ENCODE assay signal across 1 cellular context in the genomic region with DNA sequence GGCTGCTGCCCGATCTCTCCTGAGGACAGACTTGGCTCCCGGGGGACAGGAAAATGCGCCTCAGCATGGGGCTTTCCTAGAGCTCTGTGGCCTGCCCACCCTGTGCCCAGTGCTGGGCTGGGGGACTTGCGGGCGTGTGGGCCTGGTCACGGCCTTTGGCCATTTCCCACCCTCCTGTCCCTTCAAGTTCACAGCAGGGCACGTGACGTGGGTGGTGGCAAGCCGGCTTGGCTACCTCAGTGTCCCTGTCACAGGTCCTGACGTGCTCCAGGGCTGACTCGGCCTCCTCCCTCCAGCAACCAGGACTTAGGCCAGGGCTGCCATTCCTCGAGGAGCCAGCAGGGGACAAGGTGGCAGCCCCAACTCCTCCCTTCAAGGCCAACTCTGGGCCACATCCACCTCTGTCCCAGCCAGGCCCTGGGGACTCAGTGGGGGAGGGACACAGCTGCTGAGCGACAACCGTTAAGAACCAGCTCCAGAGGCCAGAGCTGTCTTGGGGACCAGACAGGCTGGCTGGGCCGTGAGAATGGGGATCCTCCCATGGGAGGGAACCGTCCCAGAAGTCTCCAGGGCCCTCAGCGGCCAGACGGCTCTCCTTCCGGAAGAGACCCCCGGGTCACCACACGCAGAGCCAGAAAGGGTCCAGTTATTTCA.
A peak's percentile ranks its signal among the peaks of the same experiment; 100 is the strongest.
TF ChIP-seq lines count a peak whose summit lies in the region.

No MANE protein-coding gene starts in this region.

TF ChIP-seq in HepG2, 621 proteins besides CTCF, POLR2A, EP300 and RAD21 (continued from another document and continues in another):
- TF ChIP-seq, protein P1, sequence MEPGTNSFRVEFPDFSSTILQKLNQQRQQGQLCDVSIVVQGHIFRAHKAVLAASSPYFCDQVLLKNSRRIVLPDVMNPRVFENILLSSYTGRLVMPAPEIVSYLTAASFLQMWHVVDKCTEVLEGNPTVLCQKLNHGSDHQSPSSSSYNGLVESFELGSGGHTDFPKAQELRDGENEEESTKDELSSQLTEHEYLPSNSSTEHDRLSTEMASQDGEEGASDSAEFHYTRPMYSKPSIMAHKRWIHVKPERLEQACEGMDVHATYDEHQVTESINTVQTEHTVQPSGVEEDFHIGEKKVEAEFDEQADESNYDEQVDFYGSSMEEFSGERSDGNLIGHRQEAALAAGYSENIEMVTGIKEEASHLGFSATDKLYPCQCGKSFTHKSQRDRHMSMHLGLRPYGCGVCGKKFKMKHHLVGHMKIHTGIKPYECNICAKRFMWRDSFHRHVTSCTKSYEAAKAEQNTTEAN (CRISPR knock-in tag; conservative IDR thresholded peaks at IDR 0.05) = 0 out of 2 replicates have a peak, but pooled peaks have one; percentile 21
- TF ChIP-seq ZNF776 (CRISPR knock-in tag; IDR thresholded peaks at IDR 0.05) = no peak
- TF ChIP-seq ZNF451 (CRISPR knock-in tag; IDR thresholded peaks at IDR 0.05) = peak; percentile 8; the same call in 1 of the 2 replicates
- TF ChIP-seq HOXA9 (CRISPR knock-in tag; IDR thresholded peaks at IDR 0.05; ENCODE audit: borderline replicate concordance) = no peak
- no peak for TF ChIP-seq TRIM24 (CRISPR knock-in tag; IDR thresholded peaks at IDR 0.05)
- no peak for TF ChIP-seq TCF7L2 (IDR thresholded peaks at IDR 0.05; ENCODE audit: low read depth, low read length)
- TF ChIP-seq ZNF615 (CRISPR knock-in tag; IDR thresholded peaks at IDR 0.05; ENCODE audit: borderline replicate concordance) = no peak
- no peak for TF ChIP-seq CHD2 (IDR thresholded peaks at IDR 0.05; ENCODE audit: low read depth, low read length)
- peak; percentile 45; the same call in 1 of the 2 replicates for TF ChIP-seq ZNF768 (CRISPR knock-in tag; IDR thresholded peaks at IDR 0.05)
- no peak for TF ChIP-seq ZNF83 (CRISPR knock-in tag; IDR thresholded peaks at IDR 0.05; ENCODE audit: borderline replicate concordance)
- peak in 1 of 2 experiments; percentile 33; a peak in 1 of 4 replicates for TF ChIP-seq KLF16 (CRISPR knock-in tag; IDR thresholded peaks at IDR 0.05)
- TF ChIP-seq ZNF607 (CRISPR knock-in tag; IDR thresholded peaks at IDR 0.05; ENCODE audit: borderline replicate concordance) = peak; percentile 27
- no peak; the same call in 1 of the 2 replicates for TF ChIP-seq NFYC (CRISPR knock-in tag; IDR thresholded peaks at IDR 0.05)
- peak; percentile 69; the same call in 1 of the 2 replicates for TF ChIP-seq KLF6 (CRISPR knock-in tag; IDR thresholded peaks at IDR 0.05)
- TF ChIP-seq, protein P2, sequence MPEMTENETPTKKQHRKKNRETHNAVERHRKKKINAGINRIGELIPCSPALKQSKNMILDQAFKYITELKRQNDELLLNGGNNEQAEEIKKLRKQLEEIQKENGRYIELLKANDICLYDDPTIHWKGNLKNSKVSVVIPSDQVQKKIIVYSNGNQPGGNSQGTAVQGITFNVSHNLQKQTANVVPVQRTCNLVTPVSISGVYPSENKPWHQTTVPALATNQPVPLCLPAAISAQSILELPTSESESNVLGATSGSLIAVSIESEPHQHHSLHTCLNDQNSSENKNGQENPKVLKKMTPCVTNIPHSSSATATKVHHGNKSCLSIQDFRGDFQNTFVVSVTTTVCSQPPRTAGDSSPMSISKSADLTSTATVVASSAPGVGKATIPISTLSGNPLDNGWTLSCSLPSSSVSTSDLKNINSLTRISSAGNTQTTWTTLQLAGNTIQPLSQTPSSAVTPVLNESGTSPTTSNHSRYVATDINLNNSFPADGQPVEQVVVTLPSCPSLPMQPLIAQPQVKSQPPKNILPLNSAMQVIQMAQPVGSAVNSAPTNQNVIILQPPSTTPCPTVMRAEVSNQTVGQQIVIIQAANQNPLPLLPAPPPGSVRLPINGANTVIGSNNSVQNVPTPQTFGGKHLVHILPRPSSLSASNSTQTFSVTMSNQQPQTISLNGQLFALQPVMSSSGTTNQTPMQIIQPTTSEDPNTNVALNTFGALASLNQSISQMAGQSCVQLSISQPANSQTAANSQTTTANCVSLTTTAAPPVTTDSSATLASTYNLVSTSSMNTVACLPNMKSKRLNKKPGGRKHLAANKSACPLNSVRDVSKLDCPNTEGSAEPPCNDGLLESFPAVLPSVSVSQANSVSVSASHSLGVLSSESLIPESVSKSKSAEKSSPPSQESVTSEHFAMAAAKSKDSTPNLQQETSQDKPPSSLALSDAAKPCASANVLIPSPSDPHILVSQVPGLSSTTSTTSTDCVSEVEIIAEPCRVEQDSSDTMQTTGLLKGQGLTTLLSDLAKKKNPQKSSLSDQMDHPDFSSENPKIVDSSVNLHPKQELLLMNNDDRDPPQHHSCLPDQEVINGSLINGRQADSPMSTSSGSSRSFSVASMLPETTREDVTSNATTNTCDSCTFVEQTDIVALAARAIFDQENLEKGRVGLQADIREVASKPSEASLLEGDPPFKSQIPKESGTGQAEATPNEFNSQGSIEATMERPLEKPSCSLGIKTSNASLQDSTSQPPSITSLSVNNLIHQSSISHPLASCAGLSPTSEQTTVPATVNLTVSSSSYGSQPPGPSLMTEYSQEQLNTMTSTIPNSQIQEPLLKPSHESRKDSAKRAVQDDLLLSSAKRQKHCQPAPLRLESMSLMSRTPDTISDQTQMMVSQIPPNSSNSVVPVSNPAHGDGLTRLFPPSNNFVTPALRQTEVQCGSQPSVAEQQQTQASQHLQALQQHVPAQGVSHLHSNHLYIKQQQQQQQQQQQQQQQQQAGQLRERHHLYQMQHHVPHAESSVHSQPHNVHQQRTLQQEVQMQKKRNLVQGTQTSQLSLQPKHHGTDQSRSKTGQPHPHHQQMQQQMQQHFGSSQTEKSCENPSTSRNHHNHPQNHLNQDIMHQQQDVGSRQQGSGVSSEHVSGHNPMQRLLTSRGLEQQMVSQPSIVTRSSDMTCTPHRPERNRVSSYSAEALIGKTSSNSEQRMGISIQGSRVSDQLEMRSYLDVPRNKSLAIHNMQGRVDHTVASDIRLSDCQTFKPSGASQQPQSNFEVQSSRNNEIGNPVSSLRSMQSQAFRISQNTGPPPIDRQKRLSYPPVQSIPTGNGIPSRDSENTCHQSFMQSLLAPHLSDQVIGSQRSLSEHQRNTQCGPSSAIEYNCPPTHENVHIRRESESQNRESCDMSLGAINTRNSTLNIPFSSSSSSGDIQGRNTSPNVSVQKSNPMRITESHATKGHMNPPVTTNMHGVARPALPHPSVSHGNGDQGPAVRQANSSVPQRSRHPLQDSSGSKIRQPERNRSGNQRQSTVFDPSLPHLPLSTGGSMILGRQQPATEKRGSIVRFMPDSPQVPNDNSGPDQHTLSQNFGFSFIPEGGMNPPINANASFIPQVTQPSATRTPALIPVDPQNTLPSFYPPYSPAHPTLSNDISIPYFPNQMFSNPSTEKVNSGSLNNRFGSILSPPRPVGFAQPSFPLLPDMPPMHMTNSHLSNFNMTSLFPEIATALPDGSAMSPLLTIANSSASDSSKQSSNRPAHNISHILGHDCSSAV (CRISPR knock-in tag; IDR thresholded peaks at IDR 0.05; ENCODE audit: borderline replicate concordance) = no peak
- no peak for TF ChIP-seq ZNF7 (CRISPR knock-in tag; IDR thresholded peaks at IDR 0.05)
- TF ChIP-seq, protein P3, sequence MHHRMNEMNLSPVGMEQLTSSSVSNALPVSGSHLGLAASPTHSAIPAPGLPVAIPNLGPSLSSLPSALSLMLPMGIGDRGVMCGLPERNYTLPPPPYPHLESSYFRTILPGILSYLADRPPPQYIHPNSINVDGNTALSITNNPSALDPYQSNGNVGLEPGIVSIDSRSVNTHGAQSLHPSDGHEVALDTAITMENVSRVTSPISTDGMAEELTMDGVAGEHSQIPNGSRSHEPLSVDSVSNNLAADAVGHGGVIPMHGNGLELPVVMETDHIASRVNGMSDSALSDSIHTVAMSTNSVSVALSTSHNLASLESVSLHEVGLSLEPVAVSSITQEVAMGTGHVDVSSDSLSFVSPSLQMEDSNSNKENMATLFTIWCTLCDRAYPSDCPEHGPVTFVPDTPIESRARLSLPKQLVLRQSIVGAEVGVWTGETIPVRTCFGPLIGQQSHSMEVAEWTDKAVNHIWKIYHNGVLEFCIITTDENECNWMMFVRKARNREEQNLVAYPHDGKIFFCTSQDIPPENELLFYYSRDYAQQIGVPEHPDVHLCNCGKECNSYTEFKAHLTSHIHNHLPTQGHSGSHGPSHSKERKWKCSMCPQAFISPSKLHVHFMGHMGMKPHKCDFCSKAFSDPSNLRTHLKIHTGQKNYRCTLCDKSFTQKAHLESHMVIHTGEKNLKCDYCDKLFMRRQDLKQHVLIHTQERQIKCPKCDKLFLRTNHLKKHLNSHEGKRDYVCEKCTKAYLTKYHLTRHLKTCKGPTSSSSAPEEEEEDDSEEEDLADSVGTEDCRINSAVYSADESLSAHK (CRISPR knock-in tag; IDR thresholded peaks at IDR 0.05; ENCODE audit: borderline replicate concordance) = no peak
- TF ChIP-seq NBN (conservative IDR thresholded peaks at IDR 0.05) = no peak
- TF ChIP-seq, protein P4, sequence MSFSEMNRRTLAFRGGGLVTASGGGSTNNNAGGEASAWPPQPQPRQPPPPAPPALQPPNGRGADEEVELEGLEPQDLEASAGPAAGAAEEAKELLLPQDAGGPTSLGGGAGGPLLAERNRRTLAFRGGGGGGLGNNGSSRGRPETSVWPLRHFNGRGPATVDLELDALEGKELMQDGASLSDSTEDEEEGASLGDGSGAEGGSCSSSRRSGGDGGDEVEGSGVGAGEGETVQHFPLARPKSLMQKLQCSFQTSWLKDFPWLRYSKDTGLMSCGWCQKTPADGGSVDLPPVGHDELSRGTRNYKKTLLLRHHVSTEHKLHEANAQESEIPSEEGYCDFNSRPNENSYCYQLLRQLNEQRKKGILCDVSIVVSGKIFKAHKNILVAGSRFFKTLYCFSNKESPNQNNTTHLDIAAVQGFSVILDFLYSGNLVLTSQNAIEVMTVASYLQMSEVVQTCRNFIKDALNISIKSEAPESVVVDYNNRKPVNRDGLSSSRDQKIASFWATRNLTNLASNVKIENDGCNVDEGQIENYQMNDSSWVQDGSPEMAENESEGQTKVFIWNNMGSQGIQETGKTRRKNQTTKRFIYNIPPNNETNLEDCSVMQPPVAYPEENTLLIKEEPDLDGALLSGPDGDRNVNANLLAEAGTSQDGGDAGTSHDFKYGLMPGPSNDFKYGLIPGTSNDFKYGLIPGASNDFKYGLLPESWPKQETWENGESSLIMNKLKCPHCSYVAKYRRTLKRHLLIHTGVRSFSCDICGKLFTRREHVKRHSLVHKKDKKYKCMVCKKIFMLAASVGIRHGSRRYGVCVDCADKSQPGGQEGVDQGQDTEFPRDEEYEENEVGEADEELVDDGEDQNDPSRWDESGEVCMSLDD (CRISPR knock-in tag; IDR thresholded peaks at IDR 0.05; ENCODE audit: borderline replicate concordance) = no peak
- TF ChIP-seq, protein P5, sequence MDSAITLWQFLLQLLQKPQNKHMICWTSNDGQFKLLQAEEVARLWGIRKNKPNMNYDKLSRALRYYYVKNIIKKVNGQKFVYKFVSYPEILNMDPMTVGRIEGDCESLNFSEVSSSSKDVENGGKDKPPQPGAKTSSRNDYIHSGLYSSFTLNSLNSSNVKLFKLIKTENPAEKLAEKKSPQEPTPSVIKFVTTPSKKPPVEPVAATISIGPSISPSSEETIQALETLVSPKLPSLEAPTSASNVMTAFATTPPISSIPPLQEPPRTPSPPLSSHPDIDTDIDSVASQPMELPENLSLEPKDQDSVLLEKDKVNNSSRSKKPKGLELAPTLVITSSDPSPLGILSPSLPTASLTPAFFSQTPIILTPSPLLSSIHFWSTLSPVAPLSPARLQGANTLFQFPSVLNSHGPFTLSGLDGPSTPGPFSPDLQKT (CRISPR knock-in tag; IDR thresholded peaks at IDR 0.05; ENCODE audit: borderline replicate concordance) = no peak
- no peak; the same call in 1 of the 2 replicates for TF ChIP-seq ATF7-NPFF (CRISPR knock-in tag; IDR thresholded peaks at IDR 0.05; ENCODE audit: low read depth)
- TF ChIP-seq, protein P6, sequence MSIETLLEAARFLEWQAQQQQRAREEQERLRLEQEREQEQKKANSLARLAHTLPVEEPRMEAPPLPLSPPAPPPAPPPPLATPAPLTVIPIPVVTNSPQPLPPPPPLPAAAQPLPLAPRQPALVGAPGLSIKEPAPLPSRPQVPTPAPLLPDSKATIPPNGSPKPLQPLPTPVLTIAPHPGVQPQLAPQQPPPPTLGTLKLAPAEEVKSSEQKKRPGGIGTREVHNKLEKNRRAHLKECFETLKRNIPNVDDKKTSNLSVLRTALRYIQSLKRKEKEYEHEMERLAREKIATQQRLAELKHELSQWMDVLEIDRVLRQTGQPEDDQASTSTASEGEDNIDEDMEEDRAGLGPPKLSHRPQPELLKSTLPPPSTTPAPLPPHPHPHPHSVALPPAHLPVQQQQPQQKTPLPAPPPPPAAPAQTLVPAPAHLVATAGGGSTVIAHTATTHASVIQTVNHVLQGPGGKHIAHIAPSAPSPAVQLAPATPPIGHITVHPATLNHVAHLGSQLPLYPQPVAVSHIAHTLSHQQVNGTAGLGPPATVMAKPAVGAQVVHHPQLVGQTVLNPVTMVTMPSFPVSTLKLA (IDR thresholded peaks at IDR 0.05) = no peak
- TF ChIP-seq, protein P7, sequence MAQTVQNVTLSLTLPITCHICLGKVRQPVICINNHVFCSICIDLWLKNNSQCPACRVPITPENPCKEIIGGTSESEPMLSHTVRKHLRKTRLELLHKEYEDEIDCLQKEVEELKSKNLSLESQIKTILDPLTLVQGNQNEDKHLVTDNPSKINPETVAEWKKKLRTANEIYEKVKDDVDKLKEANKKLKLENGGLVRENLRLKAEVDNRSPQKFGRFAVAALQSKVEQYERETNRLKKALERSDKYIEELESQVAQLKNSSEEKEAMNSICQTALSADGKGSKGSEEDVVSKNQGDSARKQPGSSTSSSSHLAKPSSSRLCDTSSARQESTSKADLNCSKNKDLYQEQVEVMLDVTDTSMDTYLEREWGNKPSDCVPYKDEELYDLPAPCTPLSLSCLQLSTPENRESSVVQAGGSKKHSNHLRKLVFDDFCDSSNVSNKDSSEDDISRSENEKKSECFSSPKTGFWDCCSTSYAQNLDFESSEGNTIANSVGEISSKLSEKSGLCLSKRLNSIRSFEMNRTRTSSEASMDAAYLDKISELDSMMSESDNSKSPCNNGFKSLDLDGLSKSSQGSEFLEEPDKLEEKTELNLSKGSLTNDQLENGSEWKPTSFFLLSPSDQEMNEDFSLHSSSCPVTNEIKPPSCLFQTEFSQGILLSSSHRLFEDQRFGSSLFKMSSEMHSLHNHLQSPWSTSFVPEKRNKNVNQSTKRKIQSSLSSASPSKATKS (CRISPR knock-in tag; IDR thresholded peaks at IDR 0.05) = no peak
- TF ChIP-seq AGO1 (IDR thresholded peaks at IDR 0.05; ENCODE audit: low read depth, low read length, poor library complexity, severe bottlenecking) = peak; percentile 67
- TF ChIP-seq GPN1 (CRISPR knock-in tag; IDR thresholded peaks at IDR 0.05; ENCODE audit: borderline replicate concordance) = no peak
- no peak for TF ChIP-seq ZNF350 (CRISPR knock-in tag; IDR thresholded peaks at IDR 0.05; ENCODE audit: borderline replicate concordance, low read depth)
- TF ChIP-seq, protein P8, sequence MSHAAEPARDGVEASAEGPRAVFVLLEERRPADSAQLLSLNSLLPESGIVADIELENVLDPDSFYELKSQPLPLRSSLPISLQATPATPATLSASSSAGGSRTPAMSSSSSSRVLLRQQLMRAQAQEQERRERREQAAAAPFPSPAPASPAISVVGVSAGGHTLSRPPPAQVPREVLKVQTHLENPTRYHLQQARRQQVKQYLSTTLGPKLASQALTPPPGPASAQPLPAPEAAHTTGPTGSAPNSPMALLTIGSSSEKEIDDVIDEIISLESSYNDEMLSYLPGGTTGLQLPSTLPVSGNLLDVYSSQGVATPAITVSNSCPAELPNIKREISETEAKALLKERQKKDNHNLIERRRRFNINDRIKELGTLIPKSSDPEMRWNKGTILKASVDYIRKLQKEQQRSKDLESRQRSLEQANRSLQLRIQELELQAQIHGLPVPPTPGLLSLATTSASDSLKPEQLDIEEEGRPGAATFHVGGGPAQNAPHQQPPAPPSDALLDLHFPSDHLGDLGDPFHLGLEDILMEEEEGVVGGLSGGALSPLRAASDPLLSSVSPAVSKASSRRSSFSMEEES (CRISPR knock-in tag; IDR thresholded peaks at IDR 0.05) = 0 out of 2 replicates have a peak, but pooled peaks have one; percentile 35
- TF ChIP-seq ZNF253 (CRISPR knock-in tag; IDR thresholded peaks at IDR 0.05; ENCODE audit: borderline replicate concordance) = no peak
- peak; percentile 14; the same call in 1 of the 2 replicates for TF ChIP-seq KDM4B (CRISPR knock-in tag; IDR thresholded peaks at IDR 0.05)
- TF ChIP-seq BRCA1 (CRISPR knock-in tag; IDR thresholded peaks at IDR 0.05) = no peak
- no peak for TF ChIP-seq ZSCAN9 (CRISPR knock-in tag; IDR thresholded peaks at IDR 0.05; ENCODE audit: borderline replicate concordance)
- TF ChIP-seq TSC22D2 (CRISPR knock-in tag; IDR thresholded peaks at IDR 0.05; ENCODE audit: borderline replicate concordance) = peak; percentile 79; the same call in 1 of the 2 replicates
